Comparison of ENCODE assay signal across 17 cellular contexts in the genomic region with DNA sequence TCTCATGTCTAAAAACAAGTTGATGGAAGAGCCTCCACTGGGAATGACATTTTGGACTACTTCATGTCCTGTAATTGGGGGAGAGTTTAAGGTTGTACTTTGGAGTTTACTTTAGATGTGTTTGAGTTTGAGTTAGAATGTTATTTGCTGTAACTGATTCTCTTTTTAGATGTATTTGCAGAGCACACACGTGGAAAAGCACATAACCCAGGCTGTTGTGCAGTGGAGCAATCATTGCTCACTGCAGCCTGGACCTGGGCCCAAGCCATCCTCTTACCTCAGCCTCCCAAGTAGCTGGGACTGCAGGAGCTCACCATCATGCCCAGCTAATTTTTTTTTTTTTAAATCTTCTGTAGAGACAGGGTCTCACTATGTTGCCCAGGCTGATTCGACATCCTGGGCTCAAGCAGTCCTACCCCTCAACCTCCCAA. TPM values are rescaled to one million over a fixed set of nuclear protein-coding genes. Genes with fewer than 3 reads are reported as not detected.
A peak's percentile ranks its signal among the peaks of the same experiment; 100 is the strongest.
DNase-seq lines count a peak whose midpoint lies in the region; ATAC-seq and TF ChIP-seq lines count a peak whose summit lies in the region.
"Had no signal": no experiment of that assay in that cellular context is flagged by ENCODE, and none has a peak within 500 bp of the region (broad histone marks: within the 10 kb centered on the region; RNA-seq: fewer than 3 reads in every experiment).

No MANE protein-coding gene starts in this region.

- H3K27me3 Mint-ChIP-seq in natural killer cell (ENCODE audit: low read depth in 2 of 2), result no peaks in the 10 kb centered on the region
- no peaks in the 10 kb centered on the region for H3K27me3 Mint-ChIP-seq in natural killer cell treated with Interleukin-12 subunit alpha and Interleukin-12 subunit beta and Interleukin-15 and Interleukin-18, amount 100 ng/mL, for 72 hours

- no peaks in the 10 kb centered on the region for H3K36me3 Mint-ChIP-seq in natural killer cell
- H3K36me3 Mint-ChIP-seq in natural killer cell treated with Interleukin-12 subunit alpha and Interleukin-12 subunit beta and Interleukin-15 and Interleukin-18, amount 100 ng/mL, for 72 hours, result no peaks in the 10 kb centered on the region

- ATAC-seq in natural killer cell (no peak), right lobe of liver (peak; percentile 90 to 92 (median 91)), HG03439 (IDR thresholded peaks at IDR 0.05; ENCODE audit: unreplicated experiment) (no peak), HG03039 (IDR thresholded peaks at IDR 0.05; ENCODE audit: unreplicated experiment) (no peak)
- ATAC-seq in natural killer cell treated with Interleukin-12 subunit alpha and Interleukin-12 subunit beta and Interleukin-15 and Interleukin-18, amount 100 ng/mL, for 72 hours, result no peak
- ATAC-seq: activated CD4-positive, CD25-positive, alpha-beta regulatory T cell treated with anti-CD3 and anti-CD28 coated beads, Interleukin-2, amount 50 U/mL, for 24 hours had no signal

- intact Hi-C loops in natural killer cell (cut with micrococcal nuclease), result no loop called here
- intact Hi-C loops in right lobe of liver (cut with DNase I), result no loop called here

- H3K4me3 ChIP-seq in choroid plexus epithelial cell (ENCODE audit: low read depth, low read length), result no peak overlapping the region
- no peak overlapping the region for H3K4me3 ChIP-seq in right lobe of liver
- H3K4me3 ChIP-seq: cardiac muscle cell, smooth muscle cell, uterus had no signal

- H3K36me3 ChIP-seq in right lobe of liver, result no peaks in the 10 kb centered on the region
- H3K36me3 ChIP-seq: uterus had no signal

- no peak for TF ChIP-seq CTCF in natural killer cell (IDR thresholded peaks at IDR 0.05)
- TF ChIP-seq CTCF in choroid plexus epithelial cell (conservative IDR thresholded peaks at IDR 0.05; ENCODE audit: low read depth, low read length), result no peak
- TF ChIP-seq CTCF in right lobe of liver (IDR thresholded peaks at IDR 0.05), result no peak
- TF ChIP-seq CTCF in GM10266 (IDR thresholded peaks at IDR 0.05; ENCODE audit: control insufficient read depth, insufficient read depth, low read depth, missing control alignments), result no peak

- H3K4me1 ChIP-seq in right lobe of liver, result peaks cover 0 to 43% (median 17%) of the 10 kb centered on the region in 4 donors

- no peaks in the 10 kb centered on the region for H3K9me3 ChIP-seq in right lobe of liver
- H3K9me3 ChIP-seq: uterus had no signal

- H3K27me3 ChIP-seq in right lobe of liver, result no peaks in the 10 kb centered on the region
- H3K27me3 ChIP-seq: cardiac muscle cell, uterus had no signal

- H3K4me1 Mint-ChIP-seq in natural killer cell, result peaks cover 17 to 19% of the 10 kb centered on the region in 2 donors
- peaks cover 5 to 11% of the 10 kb centered on the region in 2 donors for H3K4me1 Mint-ChIP-seq in natural killer cell treated with Interleukin-12 subunit alpha and Interleukin-12 subunit beta and Interleukin-15 and Interleukin-18, amount 100 ng/mL, for 72 hours (ENCODE audit: low read depth in 2 of 2)

- H3K9me3 Mint-ChIP-seq in natural killer cell, result no peaks in the 10 kb centered on the region
- H3K9me3 Mint-ChIP-seq in natural killer cell treated with Interleukin-12 subunit alpha and Interleukin-12 subunit beta and Interleukin-15 and Interleukin-18, amount 100 ng/mL, for 72 hours, result no peaks in the 10 kb centered on the region

- WGBS in right lobe of liver (ENCODE audit: insufficient coverage, low coverage, low lambda C conversion rate, missing lambda C conversion rate), result 8% methylated on average over 1 of the region's 2 CpGs

- DNase-seq in natural killer cell, result no peak
- no peak for DNase-seq in natural killer cell treated with Interleukin-12 subunit alpha and Interleukin-12 subunit beta and Interleukin-15 and Interleukin-18, amount 100 ng/mL, for 72 hours (ENCODE audit: low spot score)
- DNase-seq in choroid plexus epithelial cell (ENCODE audit: low read depth), result peak; percentile 56
- DNase-seq in right lobe of liver, result peak; percentile 77 to 87 (median 84)
- DNase-seq in OCI-M1 (lab: John Stamatoyannopoulos, UW), result no peak
- DNase-seq in GM10266 (ENCODE audit: extremely low spot score), result no peak
- DNase-seq: GDM1, NCI-H1105 treated with DMSO at 0.1 percent for 48 hours, SHP77, T-helper 2 cell, uterus had no signal

- peak overlapping the region; percentile 37 to 46 for H3K27ac Mint-ChIP-seq in natural killer cell
- peak overlapping the region in 1 of 2 donors; percentile 17 for H3K27ac Mint-ChIP-seq in natural killer cell treated with Interleukin-12 subunit alpha and Interleukin-12 subunit beta and Interleukin-15 and Interleukin-18, amount 100 ng/mL, for 72 hours

- H3K4me3 Mint-ChIP-seq in natural killer cell, result no peak overlapping the region
- H3K4me3 Mint-ChIP-seq in natural killer cell treated with Interleukin-12 subunit alpha and Interleukin-12 subunit beta and Interleukin-15 and Interleukin-18, amount 100 ng/mL, for 72 hours, result no peak overlapping the region

- no peak for TF ChIP-seq POLR2A in right lobe of liver (IDR thresholded peaks at IDR 0.05)

- peak overlapping the region in 2 of 3 donors; percentile 63 to 64 for H3K27ac ChIP-seq in right lobe of liver
- H3K27ac ChIP-seq: KMS-11, uterus had no signal

RNA-seq across cellular contexts. Expression of a gene that starts 36.7 kb away (rescaled TPM):
- total RNA-seq in natural killer cell (1 to 10 TPM; 1.9 to 2.6 (median 2.5) TPM), right lobe of liver (1 to 10 TPM in 4 of 6 experiments, under 1 TPM in 2; 0.50 to 5.1 (median 1.2) TPM)
- total RNA-seq in natural killer cell treated with Interleukin-12 subunit alpha and Interleukin-12 subunit beta and Interleukin-15 and Interleukin-18, amount 100 ng/mL, for 72 hours, result 10 to 100 TPM; 12.6 to 18.6 TPM

RNA-seq across cellular contexts. Expression of a gene that starts 45.2 kb away (rescaled TPM):
- total RNA-seq in natural killer cell (100 to 1,000 TPM in 1 of 3 donors, 10 to 100 TPM in 2; 88.6 to 110 (median 97.4) TPM), right lobe of liver (10 to 100 TPM; 33.7 to 53.6 (median 40.7) TPM)
- total RNA-seq in natural killer cell treated with Interleukin-12 subunit alpha and Interleukin-12 subunit beta and Interleukin-15 and Interleukin-18, amount 100 ng/mL, for 72 hours, result 100 to 1,000 TPM; 118 to 131 TPM

RNA-seq across cellular contexts. Expression of a gene that starts 54.0 kb away (rescaled TPM):
- 1 to 10 TPM; 4.0 to 8.0 (median 4.9) TPM for total RNA-seq in natural killer cell
- 1 to 10 TPM; 5.8 to 6.3 TPM for total RNA-seq in natural killer cell treated with Interleukin-12 subunit alpha and Interleukin-12 subunit beta and Interleukin-15 and Interleukin-18, amount 100 ng/mL, for 72 hours
- 10 to 100 TPM in 2 of 6 experiments, 1 to 10 TPM in 4; 3.2 to 20.6 (median 5.1) TPM for total RNA-seq in right lobe of liver

Comparison
In these comparisons a context has a peak if more than half of its experiments do, and no peak if none do; other contexts are left out.
1. ATAC-seq: peak in right lobe of liver (4 of 4); none in natural killer cell (0 of 3), natural killer cell treated with Interleukin-12 subunit alpha and Interleukin-12 subunit beta and Interleukin-15 and Interleukin-18, amount 100 ng/mL, for 72 hours (0 of 2), HG03439 (single experiment) and HG03039 (single experiment).
2. DNase-seq: peak in choroid plexus epithelial cell (single experiment) and right lobe of liver (3 of 3); none in natural killer cell (single experiment), natural killer cell treated with Interleukin-12 subunit alpha and Interleukin-12 subunit beta and Interleukin-15 and Interleukin-18, amount 100 ng/mL, for 72 hours (single experiment), OCI-M1 (single experiment) and GM10266 (single experiment).